Comparison of ENCODE assay signal across 15 cellular contexts in genomic region chr9:126357074-126357473, GRCh38. TPM values are rescaled to one million over a fixed set of nuclear protein-coding genes. Genes with fewer than 3 reads are reported as not detected.
DNase-seq lines count a peak whose midpoint lies in the region; ATAC-seq and TF ChIP-seq lines count a peak whose summit lies in the region.
"Had no signal": no experiment of that assay in that cellular context is flagged by ENCODE, and none has a peak within 500 bp of the region (broad histone marks: within the 10 kb centered on the region; RNA-seq: fewer than 3 reads in every experiment).

No MANE protein-coding gene starts in this region.

- no peak overlapping the region for H2AFZ ChIP-seq in hepatocyte

- H3K27ac ChIP-seq in HEK293 (ENCODE audit: extremely low read depth, low read depth, low read length), result no peak overlapping the region
- H3K27ac ChIP-seq in hepatocyte, result no peak overlapping the region

- CTCF ChIA-PET in HEK293 (lab: Yijun Ruan, JAX), result interaction anchor here (0.6 to 1.2 kb wide), 3 partner anchors 42 to 1057 kb away, joined by 3 to 4 read pairs (median 3); no protein-coding TSS in a partner anchor

- no peak for ATAC-seq in central memory CD8-positive, alpha-beta T cell (replicated peaks; ENCODE audit: extremely low read depth, poor library complexity, severe bottlenecking)
- ATAC-seq in left cardiac atrium, result no peak
- no peak for ATAC-seq in left lobe of liver

- DNase-seq in DMS53 (lab: John Stamatoyannopoulos, UW) (peak; percentile 76), NCI-H345 treated with DMSO at 0.1 percent for 48 hours (lab: John Stamatoyannopoulos, UW; ENCODE audit: unreplicated experiment) (peak; percentile 85), hepatocyte (ENCODE audit: low spot score) (no peak), left cardiac atrium (no peak), left lobe of liver (ENCODE audit: low spot score) (no peak)
- DNase-seq in central memory CD8-positive, alpha-beta T cell (ENCODE audit: low spot score in 2 of 2), result no peak
- DNase-seq: BE2C; CD4-positive, alpha-beta memory T cell; H9; IMR-90; Kasumi-1; NCI-H82; SIG-M5; T-helper 2 cell had no signal

- POLR2A ChIA-PET in HEK293 (lab: Yijun Ruan, JAX), result no interaction called here

- no peak overlapping the region for H3K4me2 ChIP-seq in hepatocyte

- H3K4me3 Mint-ChIP-seq in central memory CD8-positive, alpha-beta T cell, result no peak overlapping the region
- H3K4me3 Mint-ChIP-seq: CD4-positive, alpha-beta memory T cell; H9 had no signal

- H3K4me1 Mint-ChIP-seq in central memory CD8-positive, alpha-beta T cell, result peaks cover 63% of the 10 kb centered on the region

- H4K20me1 ChIP-seq in hepatocyte (ENCODE audit: insufficient read depth, poor library complexity, severe bottlenecking), result no peaks in the 10 kb centered on the region

- peaks cover 1% of the 10 kb centered on the region for H3K36me3 Mint-ChIP-seq in central memory CD8-positive, alpha-beta T cell (ENCODE audit: insufficient read depth)

- H3K4me3 ChIP-seq in HEK293 (ENCODE audit: low read depth, low read length), result no peak overlapping the region
- no peak overlapping the region for H3K4me3 ChIP-seq in hepatocyte

- H3K9me3 ChIP-seq in HEK293 (ENCODE audit: control insufficient read depth, insufficient read depth, low read depth, low read length) (no peaks in the 10 kb centered on the region), hepatocyte (ENCODE audit: low read depth) (peaks cover 21% of the 10 kb centered on the region)

- 97% methylated on average over 1 of the region's 1 CpG for WGBS in hepatocyte (ENCODE audit: low lambda C conversion rate, missing lambda C conversion rate)

- H3K4me1 ChIP-seq in HEK293 (ENCODE audit: control insufficient read depth, insufficient read depth, low read length) (no peaks in the 10 kb centered on the region), hepatocyte (ENCODE audit: insufficient read depth) (no peaks in the 10 kb centered on the region)
- H3K4me1 ChIP-seq: BE2C had no signal

- no peaks in the 10 kb centered on the region for H3K36me3 ChIP-seq in HEK293 (ENCODE audit: control insufficient read depth in 2 of 2, insufficient read depth in 1 of 2, low read length in 2 of 2)
- H3K36me3 ChIP-seq in hepatocyte (replicated peaks; ENCODE audit: insufficient read depth, low read depth), result no peaks in the 10 kb centered on the region
- H3K36me3 ChIP-seq: BE2C had no signal

- peaks cover 67% of the 10 kb centered on the region for H3K79me2 ChIP-seq in hepatocyte

- H3K9me3 Mint-ChIP-seq in central memory CD8-positive, alpha-beta T cell, result peaks cover 12% of the 10 kb centered on the region

- no peaks in the 10 kb centered on the region for H3K9me2 ChIP-seq in hepatocyte (replicated peaks; ENCODE audit: insufficient read depth)

- H3K27me3 Mint-ChIP-seq in central memory CD8-positive, alpha-beta T cell, result no peaks in the 10 kb centered on the region
- H3K27me3 Mint-ChIP-seq: CD4-positive, alpha-beta memory T cell had no signal

- H3K27ac Mint-ChIP-seq in central memory CD8-positive, alpha-beta T cell (ENCODE audit: low read depth), result peak overlapping the region; percentile 13
- H3K27ac Mint-ChIP-seq: CD4-positive, alpha-beta memory T cell; H9 had no signal

- TF ChIP-seq CTCF in HEK293 (tag by site-specific recombination; IDR thresholded peaks at IDR 0.05) (no peak), hepatocyte (IDR thresholded peaks at IDR 0.05; ENCODE audit: poor library complexity) (no peak)

- no peaks in the 10 kb centered on the region for H3K27me3 ChIP-seq in hepatocyte
- H3K27me3 ChIP-seq: BE2C had no signal

- intact Hi-C loops in left cardiac atrium (cut with DNase I), result no loop called here

TF ChIP-seq in HEK293, 187 proteins besides CTCF, POLR2A, EP300 and RAD21:
- peak; percentile 90 for TF ChIP-seq SCRT2 (tag by site-specific recombination; IDR thresholded peaks at IDR 0.05)
- no peak for TF ChIP-seq ZFP69B (tag by site-specific recombination; IDR thresholded peaks at IDR 0.05)
- TF ChIP-seq SCRT1 (tag by site-specific recombination; IDR thresholded peaks at IDR 0.05; ENCODE audit: borderline replicate concordance), result peak; percentile 77; the same call in 1 of the 2 replicates
- no peak for TF ChIP-seq PRDM1 (tag by site-specific recombination; IDR thresholded peaks at IDR 0.05)

RNA-seq across cellular contexts. Expression of gene MVB12B, which starts 30.4 kb away (rescaled TPM):
- total RNA-seq in hepatocyte (10.8 and 12.1 TPM in 2 replicates), left cardiac atrium (10 to 100 TPM in 1 of 2 donors, 1 to 10 TPM in 1; 9.7 to 12.3 TPM), left lobe of liver (8.8 TPM)
- polyA plus RNA-seq in hepatocyte, result 11.2 and 11.8 TPM in 2 replicates

Comparison
In these comparisons a context has a peak if more than half of its experiments do, and no peak if none do; other contexts are left out.
1. DNase-seq: peak in DMS53 (single experiment) and NCI-H345 treated with DMSO at 0.1 percent for 48 hours (single experiment); none in central memory CD8-positive, alpha-beta T cell (0 of 2), hepatocyte (single experiment), left cardiac atrium (single experiment) and left lobe of liver (single experiment).